Comparison of ENCODE assay signal across 1 cellular context in genomic region chr22:25668437-25668836, GRCh38.
TF ChIP-seq lines count a peak whose summit lies in the region.

No MANE protein-coding gene starts in this region.

TF ChIP-seq in IMR-90, 13 proteins besides CTCF, POLR2A, EP300 and RAD21 (continued from another document):
- TF ChIP-seq, protein P1, sequence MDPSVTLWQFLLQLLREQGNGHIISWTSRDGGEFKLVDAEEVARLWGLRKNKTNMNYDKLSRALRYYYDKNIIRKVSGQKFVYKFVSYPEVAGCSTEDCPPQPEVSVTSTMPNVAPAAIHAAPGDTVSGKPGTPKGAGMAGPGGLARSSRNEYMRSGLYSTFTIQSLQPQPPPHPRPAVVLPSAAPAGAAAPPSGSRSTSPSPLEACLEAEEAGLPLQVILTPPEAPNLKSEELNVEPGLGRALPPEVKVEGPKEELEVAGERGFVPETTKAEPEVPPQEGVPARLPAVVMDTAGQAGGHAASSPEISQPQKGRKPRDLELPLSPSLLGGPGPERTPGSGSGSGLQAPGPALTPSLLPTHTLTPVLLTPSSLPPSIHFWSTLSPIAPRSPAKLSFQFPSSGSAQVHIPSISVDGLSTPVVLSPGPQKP (IDR thresholded peaks at IDR 0.05; ENCODE audit: borderline replicate concordance, low read depth, low read length): no peak
- TF ChIP-seq MAZ (IDR thresholded peaks at IDR 0.05; ENCODE audit: borderline replicate concordance, low read depth, low read length) (no peak), MAFK (IDR thresholded peaks at IDR 0.05; ENCODE audit: low read depth, low read length) (no peak), USF2 (IDR thresholded peaks at IDR 0.05; ENCODE audit: low read depth, low read length) (no peak), RFX5 (IDR thresholded peaks at IDR 0.05; ENCODE audit: low read depth, low read length) (no peak), BHLHE40 (IDR thresholded peaks at IDR 0.05; ENCODE audit: low read depth, low read length) (no peak)
